8 cellular contexts compared by ENCODE assay signal in genomic region chr6:26553264-26553738, GRCh38. TPM values are rescaled to one million over a fixed set of nuclear protein-coding genes. Genes with fewer than 3 reads are reported as not detected.
DNase-seq lines count a peak whose midpoint lies in the region; ATAC-seq, FAIRE-seq and TF ChIP-seq lines count a peak whose summit lies in the region.

No MANE protein-coding gene starts in this region.

- no peak for TF ChIP-seq CTCF in AG04450 (IDR thresholded peaks at IDR 0.05; ENCODE audit: low read depth, low read length)

- H3K36me3 ChIP-seq in NT2/D1 (ENCODE audit: insufficient read depth, insufficient read length, low read length) (no peaks in the 10 kb centered on the region), muscle layer of duodenum (ENCODE audit: control insufficient read depth in 1 of 2, insufficient read depth in 2 of 2, low read length in 2 of 2) (no peaks in the 10 kb centered on the region)

- POLR2A ChIA-PET in AG04450 (lab: Yijun Ruan, JAX) = interaction anchor here (0.8 to 2.2 kb wide), 3 partner anchors 15 to 594 kb away, joined by 3 to 8 read pairs (median 3); partner anchors contain the start of gene HMGN4

- CTCF ChIA-PET in AG04450 (lab: Charles Lee) = interaction anchor here (1.5 to 2.6 kb wide), 3 partner anchors 43 to 215 kb away, joined by 3 to 11 read pairs (median 6); no protein-coding TSS in a partner anchor

- peak overlapping the region; percentile 62 for H3K4me3 ChIP-seq in AG04450 (ENCODE audit: low read depth, low read length)
- peak overlapping the region; percentile 70 for H3K4me3 ChIP-seq in NT2/D1 (ENCODE audit: insufficient read length, low read depth)
- H3K4me3 ChIP-seq in muscle layer of duodenum (ENCODE audit: low read depth in 1 of 2, low read length in 2 of 2) = peak overlapping the region; percentile 74 to 82

- H3K4me1 ChIP-seq in NT2/D1 (ENCODE audit: insufficient read depth, insufficient read length) (no peaks in the 10 kb centered on the region), muscle layer of duodenum (ENCODE audit: control insufficient read depth in 1 of 2, insufficient read depth in 2 of 2, low read length in 2 of 2) (no peaks in the 10 kb centered on the region)

- H3K27ac ChIP-seq in AG04450 (ENCODE audit: low read depth, low read length) (peak overlapping the region; percentile 62), muscle layer of duodenum (ENCODE audit: low read length) (peak overlapping the region; percentile 76)

- FAIRE-seq in GM19239 (lab: Jason Lieb, UNC) = peak; percentile 89

- peak; percentile 70 for ATAC-seq in esophagus mucosa

- no peak for DNase-seq in AG04450 (ENCODE audit: low read depth, low spot score)
- DNase-seq in GM19239 (ENCODE audit: insufficient read length, low spot score) = no peak
- DNase-seq in HT1080 (ENCODE audit: low read depth) = peak; percentile 81
- DNase-seq in NT2/D1 (ENCODE audit: low read depth, low spot score) = no peak
- DNase-seq in activated CD8-positive, alpha-beta memory T cell treated with anti-CD3 and anti-CD28 coated beads, Interleukin-2, amount 50 U/mL, for 48 hours = peak; percentile 93
- peak; percentile 50 to 59 for DNase-seq in stimulated activated CD8-positive, alpha-beta memory T cell treated with anti-CD3 and anti-CD28 coated beads, Interleukin-7, amount 100 ng/mL, for 48 hours (ENCODE audit: extremely low read depth in 1 of 2, low read depth in 1 of 2)

- H3K9ac ChIP-seq in NT2/D1 (ENCODE audit: insufficient read length, low read depth) = peak overlapping the region; percentile 36

- H3K27me3 ChIP-seq in AG04450 (ENCODE audit: control insufficient read depth, insufficient read depth, low read length) = no peaks in the 10 kb centered on the region
- no peaks in the 10 kb centered on the region for H3K27me3 ChIP-seq in NT2/D1 (ENCODE audit: insufficient read depth, insufficient read length)
- no peaks in the 10 kb centered on the region for H3K27me3 ChIP-seq in muscle layer of duodenum (ENCODE audit: low read depth, low read length)

- H3K9me3 ChIP-seq in AG04450 (ENCODE audit: control insufficient read depth, insufficient read depth, low read length) (no peaks in the 10 kb centered on the region; the same call in 1 of the 2 replicates), NT2/D1 (ENCODE audit: insufficient read depth, low read length) (no peaks in the 10 kb centered on the region), muscle layer of duodenum (ENCODE audit: control insufficient read depth in 1 of 2, low read length in 2 of 2) (no peaks in the 10 kb centered on the region)

RNA-seq across cellular contexts. Expression of gene HMGN4, which starts 15.1 kb away (rescaled TPM):
- polyA plus RNA-seq in AG04450 (2011; rRNA removed) = 59.0 and 72.3 TPM in 2 replicates
- polyA minus RNA-seq in AG04450 (2011; rRNA and poly(A)+ RNA removed) = 18.6 and 27.4 TPM in 2 replicates
- 74.0 and 75.1 TPM in 2 replicates for total RNA-seq in HT1080 (2014; rRNA removed; shearing (Covaris generic))
- polyA plus RNA-seq in HT1080 (2015; cell fraction: cytosol; rRNA removed) = 102 and 114 TPM in 2 replicates
- polyA plus RNA-seq in HT1080 (2015; cell fraction: nucleus; rRNA removed) = 58.2 and 64.5 TPM in 2 replicates
- total RNA-seq in esophagus mucosa = 29.9 TPM

RNA-seq across cellular contexts. Expression of gene ABT1, which starts 43.5 kb away (rescaled TPM):
- 12.8 and 14.9 TPM in 2 replicates for polyA plus RNA-seq in AG04450 (2011; rRNA removed)
- polyA minus RNA-seq in AG04450 (2011; rRNA and poly(A)+ RNA removed) = 9.6 and 9.7 TPM in 2 replicates
- 25.4 and 28.9 TPM in 2 replicates for total RNA-seq in HT1080 (2014; rRNA removed; shearing (Covaris generic))
- 16.8 and 20.0 TPM in 2 replicates for polyA plus RNA-seq in HT1080 (2015; cell fraction: cytosol; rRNA removed)
- polyA plus RNA-seq in HT1080 (2015; cell fraction: nucleus; rRNA removed) = 11.9 and 14.2 TPM in 2 replicates
- total RNA-seq in esophagus mucosa = 14.6 TPM

RNA-seq across cellular contexts. Expression of gene BTN1A1, which starts 53.2 kb away (rescaled TPM):
- polyA plus RNA-seq in AG04450 (2011; rRNA removed) = 0.04 TPM in 1 of 2 replicates, not detected in the other
- polyA minus RNA-seq in AG04450 (2011; rRNA and poly(A)+ RNA removed) = not detected in 2 replicates
- 0.23 TPM in 1 of 2 replicates, not detected in the other for total RNA-seq in HT1080 (2014; rRNA removed; shearing (Covaris generic))
- not detected in 2 replicates for polyA plus RNA-seq in HT1080 (2015; cell fraction: cytosol; rRNA removed)
- polyA plus RNA-seq in HT1080 (2015; cell fraction: nucleus; rRNA removed) = not detected in 2 replicates
- not detected for total RNA-seq in esophagus mucosa

Comparison
In these comparisons a context has a peak if more than half of its experiments do, and no peak if none do; other contexts are left out.
1. DNase-seq: peak in HT1080 (single experiment), activated CD8-positive, alpha-beta memory T cell treated with anti-CD3 and anti-CD28 coated beads, Interleukin-2, amount 50 U/mL, for 48 hours (single experiment) and stimulated activated CD8-positive, alpha-beta memory T cell treated with anti-CD3 and anti-CD28 coated beads, Interleukin-7, amount 100 ng/mL, for 48 hours (2 of 2); none in AG04450 (single experiment), GM19239 (single experiment) and NT2/D1 (single experiment).
2. Peak in every context shown above with its lines, with median percentiles within 50 percentile points of each other: H3K4me3 ChIP-seq.